In genomic region chr12:112236786-112237185, GRCh38 we compare ENCODE assay signal across 26 cellular contexts.
"Had no signal": no experiment of that assay in that cellular context is flagged by ENCODE, and none has a peak within 500 bp of the region (broad histone marks: within the 10 kb centered on the region; RNA-seq: fewer than 3 reads in every experiment).

No MANE protein-coding gene starts in this region.

- ATAC-seq: left colon; left lung; lower lobe of right lung; naive thymus-derived CD4-positive, alpha-beta T cell; natural killer cell treated with Interleukin-12 subunit alpha and Interleukin-12 subunit beta and Interleukin-15 and Interleukin-18, amount 100 ng/mL, for 72 hours; right lobe of liver; stimulated activated memory B cell treated with anti-CD40 and anti-IgM and Interleukin-4, amounts not matched to agents 10 μg/mL and 1 μg/mL and 100 μg/mL, for 72 hours; stimulated activated naive CD8-positive, alpha-beta T cell treated with anti-CD3 and anti-CD28 coated beads, Interleukin-15, amount 100 ng/mL, for 72 hours had no signal

- H3K9me3 ChIP-seq: left lung, lower lobe of right lung, ovary, right atrium auricular region, right lobe of liver, tibial nerve, upper lobe of left lung, vagina had no signal

- H3K4me2 ChIP-seq: smooth muscle cell had no signal

- H3K9me3 Mint-ChIP-seq: immature natural killer cell; natural killer cell treated with Interleukin-12 subunit alpha and Interleukin-12 subunit beta and Interleukin-15 and Interleukin-18, amount 100 ng/mL, for 72 hours; stimulated activated memory B cell treated with anti-CD40 and anti-IgM and Interleukin-4, amounts not matched to agents 10 μg/mL and 1 μg/mL and 100 μg/mL, for 72 hours; stimulated activated naive CD8-positive, alpha-beta T cell treated with anti-CD3 and anti-CD28 coated beads, Interleukin-15, amount 100 ng/mL, for 72 hours had no signal

- H3K27ac Mint-ChIP-seq: naive thymus-derived CD4-positive, alpha-beta T cell; natural killer cell treated with Interleukin-12 subunit alpha and Interleukin-12 subunit beta and Interleukin-15 and Interleukin-18, amount 100 ng/mL, for 72 hours; stimulated activated memory B cell treated with anti-CD40 and anti-IgM and Interleukin-4, amounts not matched to agents 10 μg/mL and 1 μg/mL and 100 μg/mL, for 72 hours had no signal

- H3K4me1 ChIP-seq: left lung, lower lobe of right lung, right atrium auricular region, tibial nerve, upper lobe of left lung, vagina had no signal

- H3K27ac ChIP-seq: left lung, lower lobe of right lung, ovary, right atrium auricular region, right lobe of liver, tibial nerve, upper lobe of left lung, vagina had no signal

- H3K4me1 Mint-ChIP-seq: immature natural killer cell; naive thymus-derived CD4-positive, alpha-beta T cell; stimulated activated memory B cell treated with anti-CD40 and anti-IgM and Interleukin-4, amounts not matched to agents 10 μg/mL and 1 μg/mL and 100 μg/mL, for 72 hours; stimulated activated naive CD8-positive, alpha-beta T cell treated with anti-CD3 and anti-CD28 coated beads, Interleukin-15, amount 100 ng/mL, for 72 hours had no signal

- H3K27me3 Mint-ChIP-seq: naive thymus-derived CD4-positive, alpha-beta T cell; natural killer cell treated with Interleukin-12 subunit alpha and Interleukin-12 subunit beta and Interleukin-15 and Interleukin-18, amount 100 ng/mL, for 72 hours; progenitor cell of endocrine pancreas; stimulated activated memory B cell treated with anti-CD40 and anti-IgM and Interleukin-4, amounts not matched to agents 10 μg/mL and 1 μg/mL and 100 μg/mL, for 72 hours; stimulated activated naive CD8-positive, alpha-beta T cell treated with anti-CD3 and anti-CD28 coated beads, Interleukin-15, amount 100 ng/mL, for 72 hours had no signal

- H3K27me3 ChIP-seq: left lung, ovary, right atrium auricular region, right lobe of liver, tibial nerve, upper lobe of left lung, vagina had no signal

- H3K4me3 ChIP-seq: left lung, lower lobe of right lung, ovary, right atrium auricular region, right lobe of liver, smooth muscle cell, tibial nerve, upper lobe of left lung, vagina had no signal

- DNase-seq: hypothalamus; immature natural killer cell; kidney; left colon; left lung; lower lobe of right lung; mammary epithelial cell; mesenchymal stem cell; naive thymus-derived CD4-positive, alpha-beta T cell; ovary; right lobe of liver; stimulated activated CD4-positive, alpha-beta T cell treated with anti-CD3 and anti-CD28 coated beads, Interleukin-1b, Interleukin-23, amount 100 ng/mL, for 48 hours; stimulated activated CD4-positive, alpha-beta T cell treated with anti-CD3 and anti-CD28 coated beads, Interleukin-2, amount 100 ng/mL, for 48 hours; stimulated activated CD4-positive, alpha-beta T cell treated with anti-CD3 and anti-CD28 coated beads, Interleukin-4, amount 100 ng/mL, for 4 hours; stimulated activated CD8-positive, alpha-beta memory T cell treated with anti-CD3 and anti-CD28 coated beads, Interleukin-4, amount 100 ng/mL, for 48 hours; stimulated activated naive CD4-positive, alpha-beta T cell treated with Interleukin-2 at 50 U/mL for 16 hours; stimulated activated naive CD8-positive, alpha-beta T cell treated with anti-CD3 and anti-CD28 coated beads, Interleukin-15, amount 100 ng/mL, for 72 hours; substantia nigra; upper lobe of left lung had no signal

- H3K4me3 Mint-ChIP-seq: immature natural killer cell; naive thymus-derived CD4-positive, alpha-beta T cell; natural killer cell treated with Interleukin-12 subunit alpha and Interleukin-12 subunit beta and Interleukin-15 and Interleukin-18, amount 100 ng/mL, for 72 hours; stimulated activated memory B cell treated with anti-CD40 and anti-IgM and Interleukin-4, amounts not matched to agents 10 μg/mL and 1 μg/mL and 100 μg/mL, for 72 hours; stimulated activated naive CD8-positive, alpha-beta T cell treated with anti-CD3 and anti-CD28 coated beads, Interleukin-15, amount 100 ng/mL, for 72 hours had no signal
